In genomic region chr4:140156529-140157171, GRCh38 we compare ENCODE assay signal across 9 cellular contexts. TPM values are rescaled to one million over a fixed set of nuclear protein-coding genes. Genes with fewer than 3 reads are reported as not detected.
DNase-seq lines count a peak whose midpoint lies in the region; ATAC-seq, FAIRE-seq and TF ChIP-seq lines count a peak whose summit lies in the region.
"Had no signal": no experiment of that assay in that cellular context is flagged by ENCODE, and none has a peak within 500 bp of the region (broad histone marks: within the 10 kb centered on the region; RNA-seq: fewer than 3 reads in every experiment).

No MANE protein-coding gene starts in this region.

- H3K9me2 ChIP-seq in OCI-LY7 (ENCODE audit: insufficient read depth, low read length), result no peaks in the 10 kb centered on the region

- no peak for TF ChIP-seq CTCF in OCI-LY7 (conservative IDR thresholded peaks at IDR 0.05; ENCODE audit: low read length)

- DNase-seq in OCI-LY7 (ENCODE audit: low spot score) (peak; percentile 75), left cardiac atrium (no peak), COLO829 (ENCODE audit: low spot score) (no peak), NCI-H2081 (lab: John Stamatoyannopoulos, UW) (no peak), H54 (ENCODE audit: insufficient read length, low spot score) (no peak)

- no peak for TF ChIP-seq POLR2A in H54 (IDR thresholded peaks at IDR 0.05; ENCODE audit: low read depth, low read length)

- no peaks in the 10 kb centered on the region for H3K36me3 ChIP-seq in OCI-LY7 (ENCODE audit: insufficient read depth, low read length)
- H3K36me3 ChIP-seq in rectal smooth muscle tissue (ENCODE audit: control insufficient read depth, insufficient read depth, low read length), result no peaks in the 10 kb centered on the region

- H3K27ac ChIP-seq in OCI-LY7 (ENCODE audit: low read depth, low read length, poor library complexity, severe bottlenecking) (peak overlapping the region; percentile 62), rectal smooth muscle tissue (ENCODE audit: low read depth, low read length) (peak overlapping the region; percentile 91)

- CTCF ChIA-PET in OCI-LY7 (lab: Charles Lee; ENCODE audit: unreplicated experiment), result no interaction called here

- ATAC-seq in GM18907 (IDR thresholded peaks at IDR 0.05; ENCODE audit: unreplicated experiment), result peak; percentile 82
- peak; percentile 82 for ATAC-seq in HG02870 (IDR thresholded peaks at IDR 0.05; ENCODE audit: unreplicated experiment)
- no peak for ATAC-seq in left cardiac atrium

- H3K27me3 ChIP-seq in rectal smooth muscle tissue (ENCODE audit: control insufficient read depth, insufficient read depth, low read length), result no peaks in the 10 kb centered on the region

- H3K4me1 ChIP-seq in OCI-LY7 (ENCODE audit: insufficient read depth, low read length, poor library complexity, severe bottlenecking), result peaks cover 54% of the 10 kb centered on the region
- H3K4me1 ChIP-seq in rectal smooth muscle tissue (ENCODE audit: control insufficient read depth, insufficient read depth, low read length), result peaks cover 22% of the 10 kb centered on the region

- H3K9me3 ChIP-seq in OCI-LY7 (ENCODE audit: low read length), result no peaks in the 10 kb centered on the region

- POLR2A ChIA-PET in OCI-LY7 (lab: Charles Lee), result interaction anchor here (0.6 kb wide), 1 partner anchor 63 kb away, joined by 4 read pairs; no protein-coding TSS in a partner anchor

- BruUV-seq in OCI-LY7 (replicated peaks; lab: Mats Ljungman, UMichigan), result no TSS peak

- no peaks in the 10 kb centered on the region for H4K20me1 ChIP-seq in OCI-LY7 (ENCODE audit: insufficient read depth, low read length)

- no peak overlapping the region for H3K9ac ChIP-seq in rectal smooth muscle tissue (ENCODE audit: low read length)

- FAIRE-seq in H54 (lab: Jason Lieb, UNC), result no peak
- FAIRE-seq: islet of Langerhans had no signal

- peak overlapping the region; percentile 84 for H3K4me2 ChIP-seq in OCI-LY7 (ENCODE audit: low read length)

- H3K4me3 ChIP-seq in OCI-LY7 (ENCODE audit: low read depth, low read length, poor library complexity, severe bottlenecking), result peak overlapping the region; percentile 50
- no peak overlapping the region for H3K4me3 ChIP-seq in rectal smooth muscle tissue (ENCODE audit: low read length)

- intact Hi-C loops in OCI-LY7 (cut with micrococcal nuclease; ENCODE audit: unreplicated experiment) (loop anchor here (10.0 kb wide), 1 partner anchor 458 kb away; no protein-coding TSS in a partner anchor), left cardiac atrium (cut with DNase I) (loop anchor here in 1 of 2 donors (10.0 kb wide), 1 partner anchor 168 kb away; no protein-coding TSS in a partner anchor)

- H2AFZ ChIP-seq in OCI-LY7 (ENCODE audit: low read length), result peak overlapping the region; percentile 17; the same call in 1 of the 2 replicates

- no peaks in the 10 kb centered on the region for H3K79me2 ChIP-seq in OCI-LY7 (ENCODE audit: insufficient read depth, low read depth, low read length)

RNA-seq across cellular contexts. Expression of gene MAML3, which starts 2.7 kb away (rescaled TPM):
- 1.2 and 1.8 TPM in 2 replicates for total RNA-seq in OCI-LY7 (2014; rRNA removed; shearing (Covaris generic))
- total RNA-seq in OCI-LY7 (2022) (0.74 and 0.80 TPM in 2 replicates), left cardiac atrium (1 to 10 TPM; 2.6 to 3.0 TPM)

Comparison
In these comparisons a context has a peak if more than half of its experiments do, and no peak if none do; other contexts are left out.
1. ATAC-seq: peak in GM18907 (single experiment) and HG02870 (single experiment); none in left cardiac atrium (0 of 2).